ENCODE assay signal across 25 cellular contexts in genomic region chr17:80451104-80451775, GRCh38. TPM values are rescaled to one million over a fixed set of nuclear protein-coding genes. Genes with fewer than 3 reads are reported as not detected.
"Had no signal": no experiment of that assay in that cellular context is flagged by ENCODE, and none has a peak within 500 bp of the region (broad histone marks: within the 10 kb centered on the region; RNA-seq: fewer than 3 reads in every experiment).

No MANE protein-coding gene starts in this region.

- H3K36me3 ChIP-seq: left lung, pancreas, stomach, upper lobe of left lung had no signal

- ATAC-seq: activated T-cell treated with anti-CD3 and anti-CD28 coated beads, Interleukin-2, amount 50 U/mL, for 72 hours; left lung; naive thymus-derived CD8-positive, alpha-beta T cell; pancreas; psoas muscle; right cardiac atrium; stimulated activated memory B cell treated with anti-CD40 and anti-IgM and Interleukin-4, amounts not matched to agents 10 μg/mL and 1 μg/mL and 100 μg/mL, for 72 hours; T-helper 17 cell had no signal

- DNase-seq: activated CD4-positive, alpha-beta memory T cell treated with anti-CD3 and anti-CD28 coated beads, Interleukin-2, amount 10 ng/mL, durations not matched to agents 7 days and 5 days; activated CD4-positive, alpha-beta T cell treated with anti-CD3 and anti-CD28 coated beads, Interleukin-2, amount 10 ng/mL, durations not matched to agents 24 days and 14 days; activated effector memory CD4-positive, alpha-beta T cell treated with Interleukin-2 at 50 U/mL for 16 hours; activated naive CD4-positive, alpha-beta T cell treated with anti-CD3 and anti-CD28 coated beads for 36 hours; activated naive CD8-positive, alpha-beta T cell treated with anti-CD3 and anti-CD28 coated beads, Interleukin-2, amount 10 ng/mL, durations not matched to agents 7 days and 5 days; activated T-cell treated with anti-CD3 and anti-CD28 coated beads, Interleukin-2, amount 50 U/mL, for 72 hours; amniotic stem cell; effector CD4-positive, alpha-beta T cell; foreskin melanocyte; kidney glomerular epithelial cell; naive thymus-derived CD8-positive, alpha-beta T cell; stimulated activated CD4-positive, alpha-beta T cell treated with anti-CD3 and anti-CD28 coated beads, Interleukin-2, amount 100 ng/mL, for 24 hours; stomach; SW 1271; T-helper 17 cell had no signal

- H3K4me3 ChIP-seq: hepatocyte, left lung, lung, pancreas, psoas muscle, skin epidermis, stomach, upper lobe of left lung had no signal

- H3K4me3 Mint-ChIP-seq: activated CD4-positive, alpha-beta memory T cell treated with anti-CD3 and anti-CD28 coated beads, Interleukin-2, amount 10 ng/mL, durations not matched to agents 7 days and 5 days; activated CD4-positive, alpha-beta T cell treated with anti-CD3 and anti-CD28 coated beads, Interleukin-2, amount 10 ng/mL, durations not matched to agents 24 days and 14 days; activated naive CD4-positive, alpha-beta T cell treated with anti-CD3 and anti-CD28 coated beads for 36 hours; activated naive CD8-positive, alpha-beta T cell treated with anti-CD3 and anti-CD28 coated beads, Interleukin-2, amount 10 ng/mL, durations not matched to agents 7 days and 5 days; activated T-cell treated with anti-CD3 and anti-CD28 coated beads, Interleukin-2, amount 50 U/mL, for 72 hours; stimulated activated memory B cell treated with anti-CD40 and anti-IgM and Interleukin-4, amounts not matched to agents 10 μg/mL and 1 μg/mL and 100 μg/mL, for 72 hours; T-helper 17 cell had no signal

- H3K9me3 ChIP-seq: left lung, pancreas, psoas muscle, stomach, upper lobe of left lung had no signal

- H3K27me3 ChIP-seq: hepatocyte, left lung, pancreas, stomach, upper lobe of left lung had no signal

- FAIRE-seq: endometrium, pancreas had no signal

- H3K27me3 Mint-ChIP-seq: activated CD4-positive, alpha-beta memory T cell treated with anti-CD3 and anti-CD28 coated beads, Interleukin-2, amount 10 ng/mL, durations not matched to agents 7 days and 5 days; activated CD4-positive, alpha-beta T cell treated with anti-CD3 and anti-CD28 coated beads, Interleukin-2, amount 10 ng/mL, durations not matched to agents 24 days and 14 days; activated naive CD8-positive, alpha-beta T cell treated with anti-CD3 and anti-CD28 coated beads, Interleukin-2, amount 10 ng/mL, durations not matched to agents 7 days and 5 days; naive thymus-derived CD8-positive, alpha-beta T cell; T-helper 17 cell had no signal

- H3K36me3 Mint-ChIP-seq: activated naive CD8-positive, alpha-beta T cell treated with anti-CD3 and anti-CD28 coated beads, Interleukin-2, amount 10 ng/mL, durations not matched to agents 7 days and 5 days; naive thymus-derived CD8-positive, alpha-beta T cell; stimulated activated memory B cell treated with anti-CD40 and anti-IgM and Interleukin-4, amounts not matched to agents 10 μg/mL and 1 μg/mL and 100 μg/mL, for 72 hours had no signal

- H3K27ac Mint-ChIP-seq: activated CD4-positive, alpha-beta memory T cell treated with anti-CD3 and anti-CD28 coated beads, Interleukin-2, amount 10 ng/mL, durations not matched to agents 7 days and 5 days; activated naive CD8-positive, alpha-beta T cell treated with anti-CD3 and anti-CD28 coated beads, Interleukin-2, amount 10 ng/mL, durations not matched to agents 7 days and 5 days; activated T-cell treated with anti-CD3 and anti-CD28 coated beads, Interleukin-2, amount 50 U/mL, for 72 hours; stimulated activated memory B cell treated with anti-CD40 and anti-IgM and Interleukin-4, amounts not matched to agents 10 μg/mL and 1 μg/mL and 100 μg/mL, for 72 hours; T-helper 17 cell had no signal

- H3K9me3 Mint-ChIP-seq: activated CD4-positive, alpha-beta memory T cell treated with anti-CD3 and anti-CD28 coated beads, Interleukin-2, amount 10 ng/mL, durations not matched to agents 7 days and 5 days; activated CD4-positive, alpha-beta T cell treated with anti-CD3 and anti-CD28 coated beads, Interleukin-2, amount 10 ng/mL, durations not matched to agents 24 days and 14 days; activated naive CD4-positive, alpha-beta T cell treated with anti-CD3 and anti-CD28 coated beads for 36 hours; activated naive CD8-positive, alpha-beta T cell treated with anti-CD3 and anti-CD28 coated beads, Interleukin-2, amount 10 ng/mL, durations not matched to agents 7 days and 5 days; activated T-cell treated with anti-CD3 and anti-CD28 coated beads, Interleukin-2, amount 50 U/mL, for 72 hours; naive thymus-derived CD8-positive, alpha-beta T cell; stimulated activated memory B cell treated with anti-CD40 and anti-IgM and Interleukin-4, amounts not matched to agents 10 μg/mL and 1 μg/mL and 100 μg/mL, for 72 hours had no signal

- H3K27ac ChIP-seq: hepatocyte, pancreas, psoas muscle had no signal

RNA-seq across cellular contexts. Expression of gene NPTX1, which starts 25.2 kb away (rescaled TPM):
- total RNA-seq: naive thymus-derived CD8-positive, alpha-beta T cell; right cardiac atrium had no signal
- polyA plus RNA-seq: naive thymus-derived CD8-positive, alpha-beta T cell had no signal
